ENCODE assay signal across 11 cellular contexts in the genomic region with DNA sequence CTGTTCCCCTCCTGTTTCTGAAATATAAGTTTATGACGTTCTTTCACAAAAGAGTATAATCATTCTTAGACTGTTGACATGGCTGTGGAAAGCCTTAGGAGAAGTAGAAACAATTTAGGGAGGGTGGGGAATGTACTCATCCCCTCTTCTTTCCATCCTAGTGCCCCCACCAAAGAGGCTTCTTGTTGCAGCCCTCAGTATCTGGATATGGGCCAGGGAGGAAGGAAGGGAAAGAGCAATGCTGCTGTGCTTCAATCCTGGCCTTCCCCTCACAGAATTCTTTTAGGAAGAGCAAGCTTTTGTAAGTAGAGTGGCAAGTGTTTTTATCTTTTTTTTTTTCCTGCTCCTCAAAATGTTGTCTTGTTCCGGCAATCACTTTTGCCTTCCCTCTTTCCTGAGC. TPM values are rescaled to one million over a fixed set of nuclear protein-coding genes. Genes with fewer than 3 reads are reported as not detected.
DNase-seq lines count a peak whose midpoint lies in the region; ATAC-seq, FAIRE-seq and TF ChIP-seq lines count a peak whose summit lies in the region.
"Had no signal": no experiment of that assay in that cellular context is flagged by ENCODE, and none has a peak within 500 bp of the region (broad histone marks: within the 10 kb centered on the region; RNA-seq: fewer than 3 reads in every experiment).

No MANE protein-coding gene starts in this region.

- no TSS peak for BruUV-seq in Caco-2 (replicated peaks; lab: Mats Ljungman, UMichigan)
- TSS peak; percentile 50 for BruUV-seq in PC-3 (replicated peaks; lab: Mats Ljungman, UMichigan)

- peak overlapping the region; percentile 74; the same call in 1 of the 2 replicates for H3K4me3 ChIP-seq in Caco-2 (ENCODE audit: low read depth, low read length)
- peak overlapping the region; percentile 84 for H3K4me3 ChIP-seq in PC-3 (ENCODE audit: low read length)
- H3K4me3 ChIP-seq in endodermal cell (ENCODE audit: low read length): no peak overlapping the region
- H3K4me3 ChIP-seq in parathyroid adenoma (ENCODE audit: low read depth, low read length): no peak overlapping the region
- H3K4me3 ChIP-seq in small intestine (ENCODE audit: low read depth in 1 of 2, low read length in 2 of 2): no peak overlapping the region

- H3K79me2 ChIP-seq in PC-3 (ENCODE audit: low read length) (peaks cover 23% of the 10 kb centered on the region), parathyroid adenoma (no peaks in the 10 kb centered on the region)

- no peak for ATAC-seq in PC-3

- H3K4me2 ChIP-seq in PC-3 (ENCODE audit: low read length) (peak overlapping the region; percentile 81), parathyroid adenoma (ENCODE audit: low read length) (peak overlapping the region; percentile 78)

- H3K4me1 Mint-ChIP-seq in Caco-2 (ENCODE audit: low read depth, unreplicated experiment): peaks cover 21% of the 10 kb centered on the region
- H3K4me1 Mint-ChIP-seq in endodermal cell: peaks cover 17% of the 10 kb centered on the region

- H3K27ac Mint-ChIP-seq in Caco-2 (ENCODE audit: unreplicated experiment) (no peak overlapping the region), endodermal cell (no peak overlapping the region)

- H3K4me3 Mint-ChIP-seq in Caco-2 (ENCODE audit: unreplicated experiment): peak overlapping the region; percentile 66
- peak overlapping the region; percentile 52 for H3K4me3 Mint-ChIP-seq in endodermal cell

- H3K4me1 ChIP-seq in Caco-2 (peaks cover 20% of the 10 kb centered on the region), PC-3 (ENCODE audit: insufficient read depth, low read length) (peaks cover 14% of the 10 kb centered on the region), endodermal cell (ENCODE audit: control insufficient read depth, insufficient read depth, low read length) (no peaks in the 10 kb centered on the region), parathyroid adenoma (peaks cover 3% of the 10 kb centered on the region), small intestine (ENCODE audit: control insufficient read depth in 2 of 2, insufficient read depth in 1 of 2, low read depth in 1 of 2, low read length in 1 of 2) (peaks cover 3 to 6% of the 10 kb centered on the region in 2 donors)

- H3K9me3 ChIP-seq in Caco-2 (no peaks in the 10 kb centered on the region), PC-3 (ENCODE audit: low read length) (no peaks in the 10 kb centered on the region), endodermal cell (ENCODE audit: control insufficient read depth, low read length) (no peaks in the 10 kb centered on the region), parathyroid adenoma (ENCODE audit: control insufficient read depth, low read length) (no peaks in the 10 kb centered on the region), small intestine (ENCODE audit: control insufficient read depth, low read depth) (no peaks in the 10 kb centered on the region)

- FAIRE-seq in small intestine (lab: Jason Lieb, UNC): no peak
- FAIRE-seq: GM12892 had no signal

- CTCF ChIA-PET in Caco-2 (lab: Charles Lee): interaction anchor here (1.4 kb wide), 2 partner anchors 10 to 12 kb away, joined by 5 to 6 read pairs; no protein-coding TSS in a partner anchor
- CTCF ChIA-PET in PC-3 (lab: Charles Lee): interaction anchor here (0.6 to 1.1 kb wide), 4 partner anchors 12 to 46 kb away, joined by 3 to 4 read pairs (median 3); no protein-coding TSS in a partner anchor

- no peaks in the 10 kb centered on the region for H3K9me3 Mint-ChIP-seq in Caco-2 (ENCODE audit: unreplicated experiment)
- no peaks in the 10 kb centered on the region for H3K9me3 Mint-ChIP-seq in endodermal cell

- peaks cover 3% of the 10 kb centered on the region for H3F3A ChIP-seq in PC-3 (ENCODE audit: low read length, unreplicated experiment)

- intact Hi-C loops in Caco-2 (cut with micrococcal nuclease; ENCODE audit: unreplicated experiment) (no loop called here), PC-3 (cut with micrococcal nuclease) (no loop called here)

- no peaks in the 10 kb centered on the region for H3K9me2 ChIP-seq in PC-3 (replicated peaks; ENCODE audit: low read length)

- peak overlapping the region; percentile 67; the same call in 1 of the 2 replicates for H3K9ac ChIP-seq in PC-3 (ENCODE audit: low read length)
- no peak overlapping the region for H3K9ac ChIP-seq in endodermal cell (ENCODE audit: extremely low read depth, low read length, poor library complexity, severe bottlenecking)
- no peak overlapping the region for H3K9ac ChIP-seq in parathyroid adenoma

- H2AFZ ChIP-seq in PC-3 (ENCODE audit: low read length) (no peak overlapping the region), parathyroid adenoma (no peak overlapping the region)

- no peak overlapping the region for H3K27ac ChIP-seq in PC-3 (ENCODE audit: low read length)
- H3K27ac ChIP-seq in endodermal cell (ENCODE audit: low read depth, low read length): no peak overlapping the region
- no peak overlapping the region for H3K27ac ChIP-seq in parathyroid adenoma
- H3K27ac ChIP-seq in small intestine (ENCODE audit: low read depth in 1 of 2, low read length in 1 of 2): peak overlapping the region in 1 of 2 donors; percentile 17
- H3K27ac ChIP-seq: epithelial cell of prostate had no signal

- H3K27me3 Mint-ChIP-seq in Caco-2 (ENCODE audit: insufficient read depth, unreplicated experiment): no peaks in the 10 kb centered on the region
- H3K27me3 Mint-ChIP-seq in endodermal cell (ENCODE audit: insufficient read depth): peaks cover 59% of the 10 kb centered on the region

- H3K27me3 ChIP-seq in Caco-2 (replicated peaks; ENCODE audit: control insufficient read depth, insufficient read depth, low read length) (no peaks in the 10 kb centered on the region), PC-3 (ENCODE audit: low read length) (no peaks in the 10 kb centered on the region), endodermal cell (ENCODE audit: control insufficient read depth, insufficient read depth, low read length, poor library complexity, severe bottlenecking) (peaks cover 51% of the 10 kb centered on the region), parathyroid adenoma (ENCODE audit: control insufficient read depth, insufficient read depth, low read length) (no peaks in the 10 kb centered on the region), small intestine (ENCODE audit: control insufficient read depth in 2 of 2, insufficient read depth in 2 of 2, low read length in 2 of 2) (no peaks in the 10 kb centered on the region)

- no peak for DNase-seq in Caco-2
- no peak for DNase-seq in PC-3
- DNase-seq in endodermal cell: no peak
- DNase-seq in NCI-H345 (lab: John Stamatoyannopoulos, UW): no peak
- no peak for DNase-seq in T1000 (lab: John Stamatoyannopoulos, UW)
- DNase-seq in small intestine: no peak
- DNase-seq in effector CD4-positive, alpha-beta T cell: no peak

- POLR2A ChIA-PET in Caco-2 (lab: Charles Lee) (no interaction called here), PC-3 (lab: Charles Lee; ENCODE audit: unreplicated experiment) (interaction anchor here (0.7 to 0.9 kb wide), 2 partner anchors 9 to 13 kb away, joined by 3 to 4 read pairs; no protein-coding TSS in a partner anchor)

- H3K36me3 Mint-ChIP-seq in Caco-2 (ENCODE audit: insufficient read depth, unreplicated experiment) (peaks cover 6% of the 10 kb centered on the region), endodermal cell (ENCODE audit: low read depth) (no peaks in the 10 kb centered on the region)

- peaks cover 12% of the 10 kb centered on the region; the same call in 1 of the 2 replicates for H4K20me1 ChIP-seq in PC-3 (ENCODE audit: low read length)

- 85% methylated on average over 2 of the region's 2 CpGs; no CpG with 5 or more reads in 1 of the 2 experiments for WGBS in endodermal cell (ENCODE audit: insufficient coverage in 1 of 2, insufficient read length in 1 of 2), 2 experiments
- WGBS in small intestine, 3 donors: 61 to 82% (median 68%) methylated on average over 2 of the region's 2 CpGs

- TF ChIP-seq CTCF in Caco-2 (IDR thresholded peaks at IDR 0.05; ENCODE audit: insufficient read depth in 1 of 2, low read depth in 1 of 2, low read length in 1 of 2, severe bottlenecking in 1 of 2, unreplicated experiment in 1 of 2) (no peak), PC-3 (conservative IDR thresholded peaks at IDR 0.05; ENCODE audit: low read depth, low read length) (no peak), endodermal cell (conservative IDR thresholded peaks at IDR 0.05) (no peak), parathyroid adenoma (IDR thresholded peaks at IDR 0.05) (no peak)

- H3K36me3 ChIP-seq in Caco-2 (ENCODE audit: control insufficient read depth, insufficient read depth, low read length) (peaks cover 1% of the 10 kb centered on the region; the same call in 1 of the 2 replicates), PC-3 (ENCODE audit: low read depth, low read length) (no peaks in the 10 kb centered on the region), endodermal cell (ENCODE audit: control insufficient read depth, insufficient read depth, low read length) (no peaks in the 10 kb centered on the region), parathyroid adenoma (ENCODE audit: control insufficient read depth, insufficient read depth, low read length) (no peaks in the 10 kb centered on the region), small intestine (ENCODE audit: control insufficient read depth in 2 of 2, insufficient read depth in 2 of 2, low read length in 2 of 2) (no peaks in the 10 kb centered on the region)

RNA-seq across cellular contexts. Expression of a gene that starts 1.7 kb away (rescaled TPM):
- total RNA-seq in Caco-2 (2022): 13.4 and 15.4 TPM in 2 replicates
- 22.1 and 32.1 TPM in 2 replicates for total RNA-seq in PC-3 (2014; rRNA removed)
- total RNA-seq in endodermal cell: 1 to 10 TPM; 4.6 to 8.6 TPM
- polyA plus RNA-seq in endodermal cell (2013, experiment 1 of 2): 22.2 TPM
- 19.8 TPM for polyA plus RNA-seq in endodermal cell (2013, experiment 2 of 2)
- 1 to 10 TPM; 4.7 to 7.6 (median 5.4) TPM for polyA plus RNA-seq in small intestine

RNA-seq across cellular contexts. Expression of a gene that starts 15.6 kb away (rescaled TPM):
- total RNA-seq in Caco-2 (2022): 0.86 and 0.95 TPM in 2 replicates
- 56.1 and 101 TPM in 2 replicates for total RNA-seq in PC-3 (2014; rRNA removed)
- total RNA-seq in endodermal cell: under 1 TPM; 0.15 to 0.42 TPM
- 0.57 TPM for polyA plus RNA-seq in endodermal cell (2013, experiment 1 of 2)
- 0.12 TPM for polyA plus RNA-seq in endodermal cell (2013, experiment 2 of 2)
- polyA plus RNA-seq in small intestine: 1 to 10 TPM; 2.2 to 7.4 (median 2.7) TPM

RNA-seq across cellular contexts. Expression of a gene that starts 17.5 kb away (rescaled TPM):
- total RNA-seq in Caco-2 (2022) (4.0 and 4.7 TPM in 2 replicates), PC-3 (2014; rRNA removed) (1.3 and 3.2 TPM in 2 replicates), endodermal cell (1 to 10 TPM; 4.4 to 5.3 TPM)
- polyA plus RNA-seq in endodermal cell (2013, experiment 1 of 2): 5.8 TPM
- 5.2 TPM for polyA plus RNA-seq in endodermal cell (2013, experiment 2 of 2)
- polyA plus RNA-seq in small intestine: 1 to 10 TPM; 5.6 to 8.1 (median 7.6) TPM

RNA-seq across cellular contexts. Expression of a gene that starts 25.6 kb away (rescaled TPM):
- total RNA-seq in Caco-2 (2022) (67.9 and 103 TPM in 2 replicates), PC-3 (2014; rRNA removed) (not detected in 2 replicates), endodermal cell (not detected)
- not detected for polyA plus RNA-seq in endodermal cell (2013, experiment 1 of 2)
- not detected for polyA plus RNA-seq in endodermal cell (2013, experiment 2 of 2)
- polyA plus RNA-seq in small intestine: over 10,000 TPM in 2 of 3 donors, 1,000 to 10,000 TPM in 1; 4,043 to 32,483 (median 28,942) TPM
- total RNA-seq: SK-MEL-5 had no signal

RNA-seq across cellular contexts. Expression of a gene that starts 32.8 kb away (rescaled TPM):
- total RNA-seq in Caco-2 (2022): 4.6 and 6.3 TPM in 2 replicates
- 0.87 and 2.7 TPM in 2 replicates for total RNA-seq in PC-3 (2014; rRNA removed)
- total RNA-seq in endodermal cell: under 1 TPM; 0.04 to 0.40 TPM
- 1.1 TPM for polyA plus RNA-seq in endodermal cell (2013, experiment 1 of 2)
- polyA plus RNA-seq in endodermal cell (2013, experiment 2 of 2): 1.9 TPM
- polyA plus RNA-seq in small intestine: 10 to 100 TPM in 1 of 3 donors, 1 to 10 TPM in 2; 2.2 to 12.2 (median 3.4) TPM

Comparison
In these comparisons a context has a peak if more than half of its experiments do, and no peak if none do; other contexts are left out.
1. H3K4me3 ChIP-seq: peak in Caco-2 (single experiment) and PC-3 (single experiment); none in endodermal cell (single experiment), parathyroid adenoma (single experiment) and small intestine (0 of 2).
2. RNA of a gene that starts 15.6 kb away (total RNA-seq): 56.1 to 101 TPM in PC-3; 0.86 to 0.95 TPM in Caco-2 and 0.15 to 0.42 TPM in endodermal cell; every median in the first group is over 10 times any median in the second.